In genomic region chr10:37125191-37125732, GRCh38 we compare ENCODE assay signal across 23 cellular contexts. TPM values are rescaled to one million over a fixed set of nuclear protein-coding genes. Genes with fewer than 3 reads are reported as not detected.
A peak's percentile ranks its signal among the peaks of the same experiment; 100 is the strongest.
DNase-seq lines count a peak whose midpoint lies in the region; ATAC-seq, FAIRE-seq and TF ChIP-seq lines count a peak whose summit lies in the region.
"Had no signal": no experiment of that assay in that cellular context is flagged by ENCODE, and none has a peak within 500 bp of the region (broad histone marks: within the 10 kb centered on the region; RNA-seq: fewer than 3 reads in every experiment).

TSS of gene ANKRD30A (plus strand) at chr10:37125598. CDS start at chr10:37125788, 190 bp downstream.

- no peaks in the 10 kb centered on the region for H3K9me2 ChIP-seq in SK-N-SH

- no TSS peak for BruUV-seq in K562 (replicated peaks; lab: Mats Ljungman, UMichigan)

- H2AFZ ChIP-seq in SK-N-SH (ENCODE audit: low read depth) (no peak within 1 kb of the TSS), K562 (ENCODE audit: low read depth, low read length) (no peak within 1 kb of the TSS)

- no peaks in the 10 kb centered on the region for H3F3A ChIP-seq in SK-N-SH (replicated peaks; ENCODE audit: insufficient read depth)

- H4K20me1 ChIP-seq in SK-N-SH (ENCODE audit: insufficient read depth), result no peaks in the 10 kb centered on the region
- H4K20me1 ChIP-seq in K562 (replicated peaks; ENCODE audit: control insufficient read depth, insufficient read depth, low read length), result no peaks in the 10 kb centered on the region

- no peak for TF ChIP-seq POLR2A in K562 (conservative IDR thresholded peaks at IDR 0.05)

- no peaks in the 10 kb centered on the region for H3K36me3 ChIP-seq in SK-N-SH (replicated peaks in 1 of 2; ENCODE audit: control insufficient read depth in 1 of 2, insufficient read depth in 2 of 2, low read length in 1 of 2)
- H3K36me3 ChIP-seq in K562 (ENCODE audit: control insufficient read depth, insufficient read depth, low read length), result no peaks in the 10 kb centered on the region

- no peak for TF ChIP-seq CTCF in SK-N-SH (IDR thresholded peaks at IDR 0.05)
- TF ChIP-seq CTCF in K562 (IDR thresholded peaks at IDR 0.05 in 2 of 3, conservative IDR thresholded peaks at IDR 0.05 in 1 of 3; ENCODE audit: insufficient read depth in 2 of 3, low read depth in 1 of 3, low read length in 3 of 3), result no peak

- DNase-seq in SK-N-SH, result peak; percentile 10
- DNase-seq in K562 (ENCODE audit: extremely low read depth in 1 of 4, low spot score in 3 of 4), result no peak
- peak; percentile 77 for DNase-seq in posterior vena cava (ENCODE audit: low spot score)
- DNase-seq in HT-29 (ENCODE audit: low spot score), result no peak
- DNase-seq in glomerular visceral epithelial cell (ENCODE audit: extremely low spot score), result no peak
- DNase-seq: C1 segment of cervical spinal cord; Calu3; CD4-positive, alpha-beta memory T cell; COR-L47; DMS53; DMS79 treated with DMSO at 0.1 percent for 48 hours; GF-D8; GOT3; HCEC 1CT had no signal

- CTCF ChIA-PET in SK-N-SH (lab: Yijun Ruan, JAX), result no interaction called here
- CTCF ChIA-PET in K562 (lab: Yijun Ruan, JAX; ENCODE audit: low intra/inter-chr PET ratio), result no interaction called here

- ATAC-seq in SK-N-SH treated with all-trans-retinoic acid at 6 μM for 48 hours (no peak), K562 (no peak)

- intact Hi-C loops in K562 (cut with micrococcal nuclease), result no loop called here
- intact Hi-C loops in posterior vena cava (cut with DNase I), result no loop called here

- H3K9me1 ChIP-seq in K562 (ENCODE audit: control insufficient read depth, insufficient read depth, low read length), result no peaks in the 10 kb centered on the region

- 65% methylated on average over 21 of the region's 39 CpGs for WGBS in SK-N-SH (ENCODE audit: low lambda C conversion rate)
- WGBS in K562 (ENCODE audit: insufficient coverage, low coverage, missing lambda C conversion rate), result 49% methylated on average over 15 of the region's 39 CpGs

- in situ Hi-C loops in K562 (cut with MboI), result no loop called here

- H3K9me3 ChIP-seq in SK-N-SH, result no peaks in the 10 kb centered on the region
- H3K9me3 ChIP-seq in K562 (replicated peaks; ENCODE audit: control insufficient read depth, insufficient read depth, low read depth, low read length), result no peaks in the 10 kb centered on the region

- no peaks in the 10 kb centered on the region; a peak in 1 of 4 replicates for H3K4me1 ChIP-seq in SK-N-SH (ENCODE audit: control insufficient read depth in 1 of 2, insufficient read depth in 2 of 2, low read depth in 1 of 2, low read length in 1 of 2)
- H3K4me1 ChIP-seq in K562 (replicated peaks in 1 of 2; ENCODE audit: control insufficient read depth in 2 of 2, insufficient read depth in 2 of 2, low read length in 2 of 2), result no peaks in the 10 kb centered on the region; a peak in 1 of 5 replicates

- H3K27ac ChIP-seq in SK-N-SH (ENCODE audit: low read depth in 2 of 2, low read length in 1 of 2) (no peak within 1 kb of the TSS), K562 (ENCODE audit: extremely low read depth, low read depth, low read length) (no peak within 1 kb of the TSS)

- H3K9ac ChIP-seq in SK-N-SH, result no peak within 1 kb of the TSS
- no peak within 1 kb of the TSS for H3K9ac ChIP-seq in K562 (ENCODE audit: insufficient read depth in 1 of 2, low read depth in 2 of 2, low read length in 2 of 2)

- TF ChIP-seq RAD21 in SK-N-SH (IDR thresholded peaks at IDR 0.05; ENCODE audit: low read length) (no peak), K562 (CRISPR knock-in tag; conservative IDR thresholded peaks at IDR 0.05 in 1 of 2, IDR thresholded peaks at IDR 0.05 in 1 of 2) (no peak)

- H3K4me3 ChIP-seq in SK-N-SH (ENCODE audit: low read depth in 2 of 2, low read length in 1 of 2) (no peak within 1 kb of the TSS), K562 (no peak within 1 kb of the TSS)

- H3K4me2 ChIP-seq in SK-N-SH (no peak within 1 kb of the TSS), K562 (ENCODE audit: insufficient read depth, low read length) (no peak within 1 kb of the TSS)

- TF ChIP-seq EP300 in SK-N-SH (IDR thresholded peaks at IDR 0.05; ENCODE audit: borderline replicate concordance in 1 of 2, low read depth in 1 of 2, low read length in 1 of 2), result no peak
- TF ChIP-seq EP300 in K562 (IDR thresholded peaks at IDR 0.05; ENCODE audit: low read length), result no peak

- FAIRE-seq in K562 (lab: Jason Lieb, UNC), result no peak
- FAIRE-seq: GM12891, GM18507, H54 had no signal

- H3K79me2 ChIP-seq in SK-N-SH (ENCODE audit: insufficient read depth), result no peaks in the 10 kb centered on the region
- no peaks in the 10 kb centered on the region for H3K79me2 ChIP-seq in K562 (ENCODE audit: control insufficient read depth, insufficient read depth, low read length)

- POLR2A ChIA-PET in SK-N-SH (lab: Yijun Ruan, JAX), result no interaction called here
- POLR2A ChIA-PET in K562 (lab: Yijun Ruan, JAX), result no interaction called here

- H3K27me3 ChIP-seq in SK-N-SH (ENCODE audit: insufficient read depth) (no peaks in the 10 kb centered on the region), K562 (ENCODE audit: control insufficient read depth in 2 of 2, insufficient read depth in 2 of 2, low read length in 2 of 2) (no peaks in the 10 kb centered on the region)

TF ChIP-seq in SK-N-SH, 30 proteins besides CTCF, POLR2A, EP300 and RAD21:
- TF ChIP-seq TEAD4 (IDR thresholded peaks at IDR 0.05; ENCODE audit: borderline replicate concordance, insufficient read depth) (no peak), NRF1 (IDR thresholded peaks at IDR 0.05; ENCODE audit: low read depth, low read length) (peak; percentile 18; the same call in 1 of the 2 replicates)

TF ChIP-seq in SK-N-SH treated with all-trans-retinoic acid at 6 μM for 48 hours, 23 proteins besides CTCF, POLR2A, EP300 and RAD21 (continues in another document):
- TF ChIP-seq ZNF70 (CRISPR knock-in tag; IDR thresholded peaks at IDR 0.05), result no peak
- TF ChIP-seq CSRNP3 (CRISPR knock-in tag; IDR thresholded peaks at IDR 0.05), result no peak
- no peak for TF ChIP-seq GLIS3 (CRISPR knock-in tag; IDR thresholded peaks at IDR 0.05)
- TF ChIP-seq CSDC2 (CRISPR knock-in tag; IDR thresholded peaks at IDR 0.05), result no peak
- TF ChIP-seq ZFP30 (CRISPR knock-in tag; IDR thresholded peaks at IDR 0.05), result no peak
- TF ChIP-seq PPARA (CRISPR knock-in tag; IDR thresholded peaks at IDR 0.05; ENCODE audit: borderline replicate concordance), result no peak

TF ChIP-seq in K562, 482 proteins besides CTCF, POLR2A, EP300 and RAD21:
- TF ChIP-seq, protein P1, sequence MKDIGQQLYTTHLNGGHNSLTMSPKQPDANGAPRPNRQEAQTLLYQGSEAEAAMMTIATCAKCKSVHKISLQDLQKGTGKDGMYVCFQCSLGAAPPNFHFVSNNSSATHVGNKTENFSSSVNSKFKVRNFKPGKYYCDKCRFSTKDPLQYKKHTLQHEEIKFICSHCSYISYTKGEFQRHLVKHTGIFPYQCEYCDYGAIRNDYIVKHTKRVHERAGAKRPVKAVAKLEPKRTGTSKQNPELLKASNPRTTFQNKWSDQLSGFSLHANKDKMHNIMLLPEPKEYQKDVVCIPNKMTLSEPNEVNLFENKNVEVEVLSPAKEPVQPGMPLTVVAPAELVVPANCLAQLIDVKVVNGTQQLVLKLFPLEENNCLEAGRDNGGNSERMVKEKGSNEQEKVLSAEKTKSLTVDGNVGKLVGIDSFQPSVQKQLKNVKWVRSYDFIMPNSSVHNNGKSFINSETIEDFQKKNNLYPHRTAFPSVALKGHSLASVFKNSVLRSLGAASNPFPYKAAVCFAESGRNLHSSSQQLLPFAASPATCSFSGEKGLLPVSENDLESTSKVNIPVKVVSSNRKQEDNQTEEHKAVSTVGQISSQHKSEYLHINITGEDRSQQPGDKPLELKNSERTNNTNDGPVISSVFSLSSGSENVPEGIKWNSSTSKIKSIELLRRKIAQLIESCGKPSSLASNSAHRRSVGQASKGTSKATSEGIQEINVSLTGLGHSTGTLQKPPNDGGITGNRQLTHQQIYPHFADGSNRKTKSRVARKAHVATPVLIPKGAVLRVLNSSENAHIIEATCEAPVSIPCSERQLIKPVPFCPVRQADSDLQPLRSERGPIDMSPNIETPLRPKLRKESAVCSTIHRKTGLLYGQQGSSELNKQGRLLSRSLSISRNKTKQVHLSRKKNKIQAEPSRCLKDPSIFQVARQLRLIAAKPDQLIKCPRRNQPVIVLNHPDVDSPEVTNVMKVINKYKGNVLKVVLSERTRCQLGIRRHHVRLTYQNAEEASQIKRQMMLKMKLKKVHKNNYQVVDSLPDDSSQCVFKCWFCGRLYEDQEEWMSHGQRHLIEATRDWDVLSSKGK (CRISPR knock-in tag; IDR thresholded peaks at IDR 0.05), result no peak
- TF ChIP-seq NRF1 (conservative IDR thresholded peaks at IDR 0.05 in 1 of 2, IDR thresholded peaks at IDR 0.05 in 1 of 2) (peak; percentile 18 to 41; a peak in 2 of 4 replicates), TAF9B (IDR thresholded peaks at IDR 0.05; ENCODE audit: partially characterized antibody) (no peak), ZNF830 (CRISPR knock-in tag; IDR thresholded peaks at IDR 0.05) (no peak)
TF ChIP-seq in K562: peak in this region for 1.

RNA-seq across cellular contexts. Expression of gene ANKRD30A, which starts in this region (rescaled TPM):
- polyA plus RNA-seq in SK-N-SH (2012; rRNA removed) (not detected in 2 replicates), K562 (2011; rRNA removed) (0.07 TPM in 1 of 2 replicates, not detected in the other), K562 (2014; fragmentation: Illumina TruSeq; extraction: Trizol) (not detected in 2 replicates), K562 (2014; fragmentation: Nextera tagmentation; extraction: Ambion mirVana) (not detected), K562 (2014; rRNA removed) (not detected in 2 replicates)
- not detected in 2 replicates for polyA plus RNA-seq in SK-N-SH (2012; cell fraction: cytosol; rRNA removed)
- polyA plus RNA-seq in SK-N-SH (2012; cell fraction: nucleus; rRNA removed), result not detected in 2 replicates
- 0.09 TPM in 1 of 2 replicates, not detected in the other for total RNA-seq in K562 (2011; cell fraction: chromatin; rRNA removed; ENCODE audit: low replicate concordance)
- total RNA-seq in K562 (2011; cell fraction: nucleolus; rRNA removed), result not detected in 2 replicates
- total RNA-seq in K562 (2011; cell fraction: nucleoplasm; rRNA removed), result not detected in 2 replicates
- total RNA-seq in K562 (2014; rRNA removed) (0.09 TPM in 1 of 2 replicates, not detected in the other), K562 (2014; rRNA removed; fragmentation: Illumina TruSeq; extraction: Trizol) (not detected in 2 replicates), K562 (2015; rRNA removed; fragmentation: Illumina TruSeq; extraction: Trizol) (0.04 TPM in 2 replicates), K562 (2021) (not detected in 2 replicates), posterior vena cava (not detected)
- not detected in 2 replicates for polyA plus RNA-seq in K562 (2011; cell fraction: cytosol; rRNA removed)
- 0.06 TPM in 1 of 2 replicates, not detected in the other for polyA plus RNA-seq in K562 (2011; cell fraction: nucleus; rRNA removed)
- not detected in 2 replicates for polyA plus RNA-seq in K562 (2012)
- polyA minus RNA-seq in K562 (2011; rRNA and poly(A)+ RNA removed), result 0.11 TPM in 1 of 2 replicates, not detected in the other
- polyA minus RNA-seq in K562 (2011; cell fraction: cytosol; rRNA and poly(A)+ RNA removed), result not detected in 2 replicates
- polyA minus RNA-seq in K562 (2011; cell fraction: nucleus; rRNA and poly(A)+ RNA removed), result 0.27 TPM in 1 of 2 replicates, not detected in the other
- total RNA-seq in HT-29 (2014; rRNA removed; shearing (Covaris generic)), result not detected in 2 replicates
- total RNA-seq: A172; A673; Calu3; CD4-positive, alpha-beta memory T cell; Daoy; G401 had no signal
- polyA plus RNA-seq: BJ; CD4-positive, alpha-beta memory T cell had no signal

Comparison
In these comparisons a context has a peak if more than half of its experiments do, and no peak if none do; other contexts are left out.
1. Peak in DNase-seq in SK-N-SH; RNA of the gene not detected or under 1 TPM.
2. Peak in DNase-seq in posterior vena cava; RNA of the gene not detected or under 1 TPM.
3. Of the 27 proteins assayed by ChIP-seq in both K562 and SK-N-SH: peak only in K562: none; only in SK-N-SH: none; in both: NRF1; in neither: 26.